In the genomic region with DNA sequence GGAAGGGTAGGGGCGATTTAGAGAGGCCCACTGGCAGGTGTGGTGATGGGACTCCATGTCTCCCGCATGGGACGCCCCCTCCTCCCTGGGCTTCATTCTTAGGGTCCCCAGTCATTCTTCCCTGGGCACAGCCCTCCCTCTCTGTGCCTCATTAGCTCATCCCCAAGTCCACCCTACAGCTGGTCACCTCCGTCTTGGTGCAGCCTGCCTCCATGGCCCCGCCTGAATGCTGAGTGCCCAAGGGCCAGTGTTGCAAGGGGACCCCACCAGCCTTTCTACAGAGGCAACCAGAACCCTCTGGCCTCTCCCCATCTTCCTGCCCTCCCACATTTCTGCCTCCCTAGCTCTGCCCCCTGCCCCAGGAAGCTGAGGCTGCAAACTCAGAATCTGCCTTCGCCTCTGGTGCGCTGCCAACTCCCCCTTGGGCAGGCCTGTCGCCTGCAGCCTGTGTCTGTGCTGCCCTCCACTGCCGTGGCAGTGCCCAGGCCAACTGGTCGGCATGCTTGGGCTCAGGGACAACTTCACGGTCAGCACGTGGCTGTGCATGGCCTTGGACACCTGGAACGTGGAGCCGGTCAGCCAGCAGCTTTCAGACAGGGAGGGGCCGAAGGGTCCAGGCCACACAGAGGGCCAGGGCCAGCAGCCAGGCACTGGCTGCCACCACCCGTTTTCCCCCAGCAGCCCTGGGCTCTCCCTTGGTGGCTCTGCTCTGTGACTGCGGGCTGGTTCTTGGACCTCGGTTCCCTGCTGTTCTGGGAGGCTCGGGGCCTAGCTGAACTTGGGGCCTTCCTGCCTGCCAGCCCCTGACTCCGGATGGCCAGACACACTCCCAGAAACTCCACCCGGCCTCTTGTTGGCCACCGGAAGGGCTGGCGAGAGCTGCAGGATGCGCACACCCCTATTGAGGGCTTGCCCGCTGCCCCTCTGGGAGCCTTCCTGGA, we compare ENCODE assay signal across 1 cellular context.
TF ChIP-seq lines count a peak whose summit lies in the region.

No MANE protein-coding gene starts in this region.

TF ChIP-seq in HepG2, 621 proteins besides CTCF, POLR2A, EP300 and RAD21 (continued from another document and continues in another):
- TF ChIP-seq, protein P1, sequence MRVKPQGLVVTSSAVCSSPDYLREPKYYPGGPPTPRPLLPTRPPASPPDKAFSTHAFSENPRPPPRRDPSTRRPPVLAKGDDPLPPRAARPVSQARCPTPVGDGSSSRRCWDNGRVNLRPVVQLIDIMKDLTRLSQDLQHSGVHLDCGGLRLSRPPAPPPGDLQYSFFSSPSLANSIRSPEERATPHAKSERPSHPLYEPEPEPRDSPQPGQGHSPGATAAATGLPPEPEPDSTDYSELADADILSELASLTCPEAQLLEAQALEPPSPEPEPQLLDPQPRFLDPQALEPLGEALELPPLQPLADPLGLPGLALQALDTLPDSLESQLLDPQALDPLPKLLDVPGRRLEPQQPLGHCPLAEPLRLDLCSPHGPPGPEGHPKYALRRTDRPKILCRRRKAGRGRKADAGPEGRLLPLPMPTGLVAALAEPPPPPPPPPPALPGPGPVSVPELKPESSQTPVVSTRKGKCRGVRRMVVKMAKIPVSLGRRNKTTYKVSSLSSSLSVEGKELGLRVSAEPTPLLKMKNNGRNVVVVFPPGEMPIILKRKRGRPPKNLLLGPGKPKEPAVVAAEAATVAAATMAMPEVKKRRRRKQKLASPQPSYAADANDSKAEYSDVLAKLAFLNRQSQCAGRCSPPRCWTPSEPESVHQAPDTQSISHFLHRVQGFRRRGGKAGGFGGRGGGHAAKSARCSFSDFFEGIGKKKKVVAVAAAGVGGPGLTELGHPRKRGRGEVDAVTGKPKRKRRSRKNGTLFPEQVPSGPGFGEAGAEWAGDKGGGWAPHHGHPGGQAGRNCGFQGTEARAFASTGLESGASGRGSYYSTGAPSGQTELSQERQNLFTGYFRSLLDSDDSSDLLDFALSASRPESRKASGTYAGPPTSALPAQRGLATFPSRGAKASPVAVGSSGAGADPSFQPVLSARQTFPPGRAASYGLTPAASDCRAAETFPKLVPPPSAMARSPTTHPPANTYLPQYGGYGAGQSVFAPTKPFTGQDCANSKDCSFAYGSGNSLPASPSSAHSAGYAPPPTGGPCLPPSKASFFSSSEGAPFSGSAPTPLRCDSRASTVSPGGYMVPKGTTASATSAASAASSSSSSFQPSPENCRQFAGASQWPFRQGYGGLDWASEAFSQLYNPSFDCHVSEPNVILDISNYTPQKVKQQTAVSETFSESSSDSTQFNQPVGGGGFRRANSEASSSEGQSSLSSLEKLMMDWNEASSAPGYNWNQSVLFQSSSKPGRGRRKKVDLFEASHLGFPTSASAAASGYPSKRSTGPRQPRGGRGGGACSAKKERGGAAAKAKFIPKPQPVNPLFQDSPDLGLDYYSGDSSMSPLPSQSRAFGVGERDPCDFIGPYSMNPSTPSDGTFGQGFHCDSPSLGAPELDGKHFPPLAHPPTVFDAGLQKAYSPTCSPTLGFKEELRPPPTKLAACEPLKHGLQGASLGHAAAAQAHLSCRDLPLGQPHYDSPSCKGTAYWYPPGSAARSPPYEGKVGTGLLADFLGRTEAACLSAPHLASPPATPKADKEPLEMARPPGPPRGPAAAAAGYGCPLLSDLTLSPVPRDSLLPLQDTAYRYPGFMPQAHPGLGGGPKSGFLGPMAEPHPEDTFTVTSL (CRISPR knock-in tag; IDR thresholded peaks at IDR 0.05; ENCODE audit: borderline replicate concordance), result peak; percentile 92
- TF ChIP-seq FIP1L1 (IDR thresholded peaks at IDR 0.05; ENCODE audit: borderline replicate concordance, insufficient read depth, low read depth, low read length) (no peak), ZNF550 (CRISPR knock-in tag; IDR thresholded peaks at IDR 0.05; ENCODE audit: borderline replicate concordance) (0 out of 2 replicates have a peak, but pooled peaks have one; percentile 20), FOXM1 (CRISPR knock-in tag; IDR thresholded peaks at IDR 0.05) (0 out of 2 replicates have a peak, but pooled peaks have one; percentile 26), SMAD3 (CRISPR knock-in tag; IDR thresholded peaks at IDR 0.05) (peak; percentile 73; the same call in 1 of the 2 replicates), TBL1XR1 (IDR thresholded peaks at IDR 0.05; ENCODE audit: borderline replicate concordance, low read length, partially characterized antibody) (no peak), HNRNPH1 (optimal IDR thresholded peaks at IDR 0.05; ENCODE audit: low read depth, low read length) (no peak), CHCHD3 (CRISPR knock-in tag; IDR thresholded peaks at IDR 0.05) (no peak), TRIM22 (IDR thresholded peaks at IDR 0.05) (no peak), MTA1 (CRISPR knock-in tag; IDR thresholded peaks at IDR 0.05; ENCODE audit: borderline replicate concordance) (peak; percentile 96), GTF2F1 (IDR thresholded peaks at IDR 0.05; ENCODE audit: low read length) (no peak), MYNN (CRISPR knock-in tag; IDR thresholded peaks at IDR 0.05; ENCODE audit: low read depth) (no peak), BORCS8-MEF2B (CRISPR knock-in tag; IDR thresholded peaks at IDR 0.05) (peak; percentile 98), LRRFIP1 (CRISPR knock-in tag; conservative IDR thresholded peaks at IDR 0.05) (no peak), GTF3A (CRISPR knock-in tag; conservative IDR thresholded peaks at IDR 0.05) (no peak), XRCC5 (optimal IDR thresholded peaks at IDR 0.05; ENCODE audit: low read length) (no peak), TOPORS (CRISPR knock-in tag; IDR thresholded peaks at IDR 0.05) (peak; percentile 84), ZBTB21 (CRISPR knock-in tag; IDR thresholded peaks at IDR 0.05) (no peak), CHD2 (IDR thresholded peaks at IDR 0.05; ENCODE audit: low read depth, low read length) (no peak), ZNF234 (CRISPR knock-in tag; conservative IDR thresholded peaks at IDR 0.05) (no peak), NR2F1 (CRISPR knock-in tag; IDR thresholded peaks at IDR 0.05) (peak in 1 of 2 experiments; percentile 55; a peak in 1 of 4 replicates), PRPF4 (IDR thresholded peaks at IDR 0.05; ENCODE audit: low read depth, low read length, poor library complexity, severe bottlenecking) (no peak), REPIN1 (CRISPR knock-in tag; IDR thresholded peaks at IDR 0.05; ENCODE audit: borderline replicate concordance, low read depth) (peak; percentile 89), MTF1 (CRISPR knock-in tag; IDR thresholded peaks at IDR 0.05) (no peak), ZBTB10 (CRISPR knock-in tag; IDR thresholded peaks at IDR 0.05; ENCODE audit: borderline replicate concordance) (peak; percentile 64; the same call in 1 of the 2 replicates), GABPA (IDR thresholded peaks at IDR 0.05; ENCODE audit: low read depth, low read length) (no peak), GABPA (CRISPR knock-in tag; IDR thresholded peaks at IDR 0.05; ENCODE audit: low read depth) (no peak), KAT8 (CRISPR knock-in tag; IDR thresholded peaks at IDR 0.05) (peak; percentile 70), BRF2 (CRISPR knock-in tag; IDR thresholded peaks at IDR 0.05) (no peak), FOXJ3 (CRISPR knock-in tag; IDR thresholded peaks at IDR 0.05; ENCODE audit: borderline replicate concordance) (no peak), ZNF790 (CRISPR knock-in tag; IDR thresholded peaks at IDR 0.05; ENCODE audit: borderline replicate concordance) (peak; percentile 91; the same call in 1 of the 2 replicates), PAWR (CRISPR knock-in tag; IDR thresholded peaks at IDR 0.05; ENCODE audit: borderline replicate concordance) (no peak), EZH2 (conservative IDR thresholded peaks at IDR 0.05; ENCODE audit: low read depth, low read length) (no peak), ZNF747 (CRISPR knock-in tag; IDR thresholded peaks at IDR 0.05; ENCODE audit: borderline replicate concordance) (peak; percentile 94), ZNF792 (CRISPR knock-in tag; IDR thresholded peaks at IDR 0.05) (peak; percentile 80; the same call in 1 of the 2 replicates), RBM22 (optimal IDR thresholded peaks at IDR 0.05; ENCODE audit: low read length) (peak; percentile 7), CENPT (CRISPR knock-in tag; IDR thresholded peaks at IDR 0.05; ENCODE audit: low read depth) (peak; percentile 96; the same call in 1 of the 2 replicates), KDM5B (CRISPR knock-in tag; IDR thresholded peaks at IDR 0.05; ENCODE audit: borderline replicate concordance) (peak; percentile 99), HIVEP1 (CRISPR knock-in tag; IDR thresholded peaks at IDR 0.05) (peak; percentile 97), STAG1 (CRISPR knock-in tag; IDR thresholded peaks at IDR 0.05) (0 out of 2 replicates have a peak, but pooled peaks have one; percentile 27)
- TF ChIP-seq, protein P2, sequence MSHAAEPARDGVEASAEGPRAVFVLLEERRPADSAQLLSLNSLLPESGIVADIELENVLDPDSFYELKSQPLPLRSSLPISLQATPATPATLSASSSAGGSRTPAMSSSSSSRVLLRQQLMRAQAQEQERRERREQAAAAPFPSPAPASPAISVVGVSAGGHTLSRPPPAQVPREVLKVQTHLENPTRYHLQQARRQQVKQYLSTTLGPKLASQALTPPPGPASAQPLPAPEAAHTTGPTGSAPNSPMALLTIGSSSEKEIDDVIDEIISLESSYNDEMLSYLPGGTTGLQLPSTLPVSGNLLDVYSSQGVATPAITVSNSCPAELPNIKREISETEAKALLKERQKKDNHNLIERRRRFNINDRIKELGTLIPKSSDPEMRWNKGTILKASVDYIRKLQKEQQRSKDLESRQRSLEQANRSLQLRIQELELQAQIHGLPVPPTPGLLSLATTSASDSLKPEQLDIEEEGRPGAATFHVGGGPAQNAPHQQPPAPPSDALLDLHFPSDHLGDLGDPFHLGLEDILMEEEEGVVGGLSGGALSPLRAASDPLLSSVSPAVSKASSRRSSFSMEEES (CRISPR knock-in tag; IDR thresholded peaks at IDR 0.05), result peak; percentile 96
- TF ChIP-seq, protein P3, sequence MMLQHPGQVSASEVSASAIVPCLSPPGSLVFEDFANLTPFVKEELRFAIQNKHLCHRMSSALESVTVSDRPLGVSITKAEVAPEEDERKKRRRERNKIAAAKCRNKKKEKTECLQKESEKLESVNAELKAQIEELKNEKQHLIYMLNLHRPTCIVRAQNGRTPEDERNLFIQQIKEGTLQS (CRISPR knock-in tag; IDR thresholded peaks at IDR 0.05), result 0 out of 2 replicates have a peak, but pooled peaks have one; percentile 23
